Comparison of ENCODE assay signal across 12 cellular contexts in genomic region chr13:108225440-108225839, GRCh38. TPM values are rescaled to one million over a fixed set of nuclear protein-coding genes. Genes with fewer than 3 reads are reported as not detected.
DNase-seq lines count a peak whose midpoint lies in the region; ATAC-seq and TF ChIP-seq lines count a peak whose summit lies in the region.
"Had no signal": no experiment of that assay in that cellular context is flagged by ENCODE, and none has a peak within 500 bp of the region (broad histone marks: within the 10 kb centered on the region; RNA-seq: fewer than 3 reads in every experiment).

No MANE protein-coding gene starts in this region.

- H3K9me3 Mint-ChIP-seq in activated naive CD4-positive, alpha-beta T cell treated with anti-CD3 and anti-CD28 coated beads, Interleukin-2, amount 50 U/mL, for 72 hours, result no peaks in the 10 kb centered on the region
- H3K9me3 Mint-ChIP-seq in activated naive CD4-positive, alpha-beta T cell treated with anti-CD3 and anti-CD28 coated beads, Interleukin-2, amount 10 ng/mL, durations not matched to agents 7 days and 5 days, result no peaks in the 10 kb centered on the region
- H3K9me3 Mint-ChIP-seq: T-helper 1 cell treated with Interleukin-12 subunit alpha and Interleukin-12 subunit beta and Interleukin-4 antibody, amounts not matched to agents 30 μg/mL and 1 μg/mL, for 36 hours had no signal

- H3K9me3 ChIP-seq in sigmoid colon, result no peaks in the 10 kb centered on the region
- H3K9me3 ChIP-seq: psoas muscle had no signal

- H3K27ac Mint-ChIP-seq in activated naive CD4-positive, alpha-beta T cell treated with anti-CD3 and anti-CD28 coated beads, Interleukin-2, amount 50 U/mL, for 72 hours, result peak overlapping the region in 1 of 2 donors; percentile 2
- no peak overlapping the region for H3K27ac Mint-ChIP-seq in activated naive CD4-positive, alpha-beta T cell treated with anti-CD3 and anti-CD28 coated beads, Interleukin-2, amount 10 ng/mL, durations not matched to agents 7 days and 5 days
- H3K27ac Mint-ChIP-seq: T-helper 1 cell treated with Interleukin-12 subunit alpha and Interleukin-12 subunit beta and Interleukin-4 antibody, amounts not matched to agents 30 μg/mL and 1 μg/mL, for 36 hours had no signal

- peaks cover 42% of the 10 kb centered on the region for H3K4me1 Mint-ChIP-seq in activated naive CD4-positive, alpha-beta T cell treated with anti-CD3 and anti-CD28 coated beads, Interleukin-2, amount 10 ng/mL, durations not matched to agents 7 days and 5 days

- H3K27ac ChIP-seq in sigmoid colon, result no peak overlapping the region
- H3K27ac ChIP-seq: psoas muscle had no signal

- no peak for DNase-seq in activated naive CD4-positive, alpha-beta T cell treated with anti-CD3 and anti-CD28 coated beads, Interleukin-2, amount 50 U/mL, for 72 hours (ENCODE audit: low spot score in 2 of 2)
- no peak for DNase-seq in activated naive CD4-positive, alpha-beta T cell treated with anti-CD3 and anti-CD28 coated beads, Interleukin-2, amount 10 ng/mL, durations not matched to agents 7 days and 5 days
- peak; percentile 22 for DNase-seq in NCI-H146 (lab: John Stamatoyannopoulos, UW)
- DNase-seq in stimulated activated naive CD8-positive, alpha-beta T cell treated with anti-CD3 and anti-CD28 coated beads, Interleukin-15, Interleukin-2, amounts not matched to agents 100 U/mL and 50 U/mL, for 24 hours, result no peak
- no peak for DNase-seq in AG08396 (ENCODE audit: low spot score)
- no peak for DNase-seq in sigmoid colon
- DNase-seq: kidney glomerular epithelial cell, NCI-H524 treated with DMSO at 0.1 percent for 48 hours, psoas muscle had no signal

- peaks cover 12 to 14% of the 10 kb centered on the region in 2 donors for H3K36me3 Mint-ChIP-seq in activated naive CD4-positive, alpha-beta T cell treated with anti-CD3 and anti-CD28 coated beads, Interleukin-2, amount 50 U/mL, for 72 hours
- H3K36me3 Mint-ChIP-seq in activated naive CD4-positive, alpha-beta T cell treated with anti-CD3 and anti-CD28 coated beads, Interleukin-2, amount 10 ng/mL, durations not matched to agents 7 days and 5 days, result peaks cover 15% of the 10 kb centered on the region

- peaks cover 0 to 38% (median 30%) of the 10 kb centered on the region in 4 donors for H3K4me1 ChIP-seq in sigmoid colon

- CTCF ChIA-PET in activated naive CD4-positive, alpha-beta T cell treated with anti-CD3 and anti-CD28 coated beads, Interleukin-2, amount 10 ng/mL, durations not matched to agents 7 days and 5 days (lab: Charles Lee), result interaction anchor here (1.2 kb wide), 1 partner anchor 44 kb away, joined by 4 read pairs; the partner anchor contains the start of gene TNFSF13B

- intact Hi-C loops in sigmoid colon (cut with DNase I), result loop anchor here (10.0 kb wide), 1 partner anchor 669 kb away; no protein-coding TSS in a partner anchor

- 47 to 84% methylated on average over 1 of the region's 1 CpG for WGBS in sigmoid colon, 2 donors

- no peak for TF ChIP-seq CTCF in sigmoid colon (IDR thresholded peaks at IDR 0.05)

- H3K4me3 ChIP-seq in sigmoid colon, result no peak overlapping the region
- H3K4me3 ChIP-seq: psoas muscle had no signal

- TF ChIP-seq POLR2A in sigmoid colon (IDR thresholded peaks at IDR 0.05), result no peak

- ATAC-seq in activated naive CD4-positive, alpha-beta T cell treated with anti-CD3 and anti-CD28 coated beads, Interleukin-2, amount 50 U/mL, for 72 hours, result peak; percentile 13 to 48
- peak; percentile 48 for ATAC-seq in HG02943 (IDR thresholded peaks at IDR 0.05; ENCODE audit: low read depth, unreplicated experiment)
- ATAC-seq in stimulated activated naive CD8-positive, alpha-beta T cell treated with anti-CD3 and anti-CD28 coated beads, Interleukin-15, Interleukin-2, amounts not matched to agents 100 U/mL and 50 U/mL, for 24 hours, result peak; percentile 68
- no peak for ATAC-seq in GM21717 (IDR thresholded peaks at IDR 0.05; ENCODE audit: unreplicated experiment)

- TF ChIP-seq EP300 in sigmoid colon (IDR thresholded peaks at IDR 0.05), result no peak

- peaks cover 0 to 8% (median 0%) of the 10 kb centered on the region in 4 donors for H3K36me3 ChIP-seq in sigmoid colon

- no peaks in the 10 kb centered on the region for H3K27me3 ChIP-seq in sigmoid colon

- no peaks in the 10 kb centered on the region for H3K27me3 Mint-ChIP-seq in activated naive CD4-positive, alpha-beta T cell treated with anti-CD3 and anti-CD28 coated beads, Interleukin-2, amount 10 ng/mL, durations not matched to agents 7 days and 5 days

- H3K4me3 Mint-ChIP-seq in activated naive CD4-positive, alpha-beta T cell treated with anti-CD3 and anti-CD28 coated beads, Interleukin-2, amount 10 ng/mL, durations not matched to agents 7 days and 5 days, result no peak overlapping the region
- H3K4me3 Mint-ChIP-seq: T-helper 1 cell treated with Interleukin-12 subunit alpha and Interleukin-12 subunit beta and Interleukin-4 antibody, amounts not matched to agents 30 μg/mL and 1 μg/mL, for 36 hours had no signal

RNA-seq across cellular contexts. Expression of gene ABHD13, which starts 7.2 kb away (rescaled TPM):
- total RNA-seq in activated naive CD4-positive, alpha-beta T cell treated with anti-CD3 and anti-CD28 coated beads, Interleukin-2, amount 50 U/mL, for 72 hours, result 1 to 10 TPM; 3.4 to 4.1 TPM
- 10 to 100 TPM; 13.0 to 15.7 (median 14.2) TPM for total RNA-seq in sigmoid colon
- 1 to 10 TPM; 4.2 to 6.1 (median 4.9) TPM for polyA plus RNA-seq in sigmoid colon

RNA-seq across cellular contexts. Expression of gene LIG4, which starts 10.1 kb away (rescaled TPM):
- total RNA-seq in activated naive CD4-positive, alpha-beta T cell treated with anti-CD3 and anti-CD28 coated beads, Interleukin-2, amount 50 U/mL, for 72 hours, result 1 to 10 TPM; 4.9 to 10.0 TPM
- total RNA-seq in sigmoid colon, result 10 to 100 TPM in 2 of 4 donors, 1 to 10 TPM in 2; 8.3 to 11.5 (median 10.0) TPM
- 1 to 10 TPM; 5.4 to 7.4 (median 6.4) TPM for polyA plus RNA-seq in sigmoid colon

RNA-seq across cellular contexts. Expression of gene TNFSF13B, which starts 44.1 kb away (rescaled TPM):
- 1 to 10 TPM; 2.8 to 6.6 TPM for total RNA-seq in activated naive CD4-positive, alpha-beta T cell treated with anti-CD3 and anti-CD28 coated beads, Interleukin-2, amount 50 U/mL, for 72 hours
- 1 to 10 TPM; 1.1 to 4.5 (median 2.9) TPM for total RNA-seq in sigmoid colon
- 10 to 100 TPM in 1 of 3 donors, 1 to 10 TPM in 2; 1.8 to 11.5 (median 3.7) TPM for polyA plus RNA-seq in sigmoid colon
